Comparison of ENCODE assay signal across 8 cellular contexts in the genomic region with DNA sequence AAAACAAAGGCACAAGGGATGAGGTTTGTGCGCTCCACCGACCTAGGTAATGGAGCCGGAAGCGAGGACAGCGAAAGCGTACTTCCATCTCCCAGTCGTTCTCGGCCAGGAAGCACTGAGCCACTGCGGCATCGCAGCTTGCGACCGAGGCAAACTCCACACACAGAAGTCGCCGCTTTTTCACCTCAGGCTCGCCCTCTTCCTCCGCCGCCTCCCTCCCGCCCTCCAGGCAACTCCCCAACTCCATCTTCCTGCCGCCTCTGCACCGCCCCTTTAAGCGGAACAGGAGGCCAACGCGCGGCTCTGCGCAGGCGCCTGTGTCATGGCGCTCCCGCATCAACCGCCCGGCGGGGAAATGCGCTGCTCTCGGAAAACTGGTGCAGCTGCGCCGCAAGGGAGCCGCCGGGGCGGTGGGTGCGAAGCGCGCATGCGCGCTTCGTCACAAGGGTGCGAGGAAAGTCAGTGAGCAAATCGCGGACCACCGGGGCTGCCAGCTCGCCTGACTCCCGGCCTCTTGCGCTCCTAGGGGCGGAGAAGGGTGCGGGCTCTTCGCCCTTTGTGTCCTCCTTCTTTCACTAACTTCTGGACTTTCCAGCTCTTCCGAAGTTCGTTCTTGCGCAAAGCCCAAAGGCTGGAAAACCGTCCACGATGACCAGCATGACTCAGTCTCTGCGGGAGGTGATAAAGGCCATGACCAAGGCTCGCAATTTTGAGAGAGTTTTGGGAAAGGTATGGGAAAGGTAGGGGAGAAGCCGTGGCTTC. TPM values are rescaled to one million over a fixed set of nuclear protein-coding genes. Genes with fewer than 3 reads are reported as not detected.
A peak's percentile ranks its signal among the peaks of the same experiment; 100 is the strongest.
DNase-seq lines count a peak whose midpoint lies in the region; FAIRE-seq and TF ChIP-seq lines count a peak whose summit lies in the region.

Gene ACOT13, plus strand, starts transcription at position 462 of the 762 bp plus-strand sequence. Its CDS starts 187 bp downstream, at position 649.
Gene TDP2, minus strand, starts transcription at position 284 of the 762 bp plus-strand sequence. Its CDS starts 37 bp downstream, at position 247.

- H3K27me3 ChIP-seq in Loucy (ENCODE audit: insufficient read depth, low read length, poor library complexity, severe bottlenecking) (peaks cover 3% of the 10 kb centered on the region), stomach smooth muscle (ENCODE audit: control insufficient read depth in 1 of 2, insufficient read depth in 2 of 2, low read length in 2 of 2) (no peaks in the 10 kb centered on the region)

- H3K27me3 Mint-ChIP-seq in neural crest cell (ENCODE audit: low read depth) = no peaks in the 10 kb centered on the region

- H3F3A ChIP-seq in Loucy (ENCODE audit: low read depth) = no peaks in the 10 kb centered on the region

- H3K4me1 ChIP-seq in ES-I3 (ENCODE audit: insufficient read depth, low read length) (no peaks in the 10 kb centered on the region), Loucy (ENCODE audit: insufficient read depth, low read length, poor library complexity, severe bottlenecking) (peaks cover 29% of the 10 kb centered on the region), stomach smooth muscle (ENCODE audit: control insufficient read depth, insufficient read depth, low read length) (peaks cover 20% of the 10 kb centered on the region)

- H3K27ac Mint-ChIP-seq in neural crest cell (ENCODE audit: unreplicated experiment) = peak within 1 kb of the TSS; percentile 100

- peaks cover 26% of the 10 kb centered on the region for H4K20me1 ChIP-seq in Loucy (ENCODE audit: insufficient read depth, low read length, poor library complexity, severe bottlenecking)

- peaks cover 56% of the 10 kb centered on the region for H3K79me2 ChIP-seq in Loucy (ENCODE audit: insufficient read depth, low read length)

- FAIRE-seq in H54 (lab: Jason Lieb, UNC) = peak; percentile 88

- peak within 1 kb of the TSS; percentile 82 for H3K4me2 ChIP-seq in Loucy (ENCODE audit: low read depth, low read length, poor library complexity, severe bottlenecking)

- DNase-seq in H54 (ENCODE audit: insufficient read length, low spot score) (peak; percentile 80), fibroblast of villous mesenchyme (ENCODE audit: low read depth) (peak; percentile 97), neural crest cell (ENCODE audit: low read depth, low spot score) (peak; percentile 91)
- peak; percentile 95 for DNase-seq in activated effector memory CD4-positive, alpha-beta T cell treated with Interleukin-2 at 50 U/mL for 16 hours

- H3K36me3 ChIP-seq in ES-I3 (ENCODE audit: insufficient read depth, low read length) (peaks cover 17% of the 10 kb centered on the region; the same call in 1 of the 2 replicates), Loucy (ENCODE audit: insufficient read depth, low read length) (peaks cover 5% of the 10 kb centered on the region; the same call in 1 of the 2 replicates), stomach smooth muscle (ENCODE audit: control insufficient read depth in 2 of 2, insufficient read depth in 2 of 2, low read length in 2 of 2) (peaks cover 5 to 7% of the 10 kb centered on the region in 2 donors)

- peak within 1 kb of the TSS; percentile 92 for H3K27ac ChIP-seq in stomach smooth muscle (ENCODE audit: low read length)

- peak within 1 kb of the TSS; percentile 97 for H3K4me3 ChIP-seq in Loucy (ENCODE audit: low read length, poor library complexity, severe bottlenecking)
- peak within 1 kb of the TSS; percentile 99 for H3K4me3 ChIP-seq in fibroblast of villous mesenchyme (ENCODE audit: low read depth, low read length)
- H3K4me3 ChIP-seq in stomach smooth muscle (ENCODE audit: low read length in 2 of 2) = peak within 1 kb of the TSS; percentile 99 to 100

- H3K9me3 ChIP-seq in ES-I3 (ENCODE audit: control insufficient read depth, insufficient read depth, low read length) = peaks cover 9% of the 10 kb centered on the region; the same call in 1 of the 2 replicates
- H3K9me3 ChIP-seq in Loucy (ENCODE audit: insufficient read depth, low read depth, low read length) = peaks cover 6% of the 10 kb centered on the region; the same call in 1 of the 2 replicates
- no peaks in the 10 kb centered on the region for H3K9me3 ChIP-seq in stomach smooth muscle (ENCODE audit: control insufficient read depth in 2 of 2, low read length in 2 of 2)

- H3K4me1 Mint-ChIP-seq in neural crest cell = peaks cover 35% of the 10 kb centered on the region

- TF ChIP-seq CTCF in Loucy (conservative IDR thresholded peaks at IDR 0.05; ENCODE audit: low read length) (peak; percentile 58), fibroblast of villous mesenchyme (IDR thresholded peaks at IDR 0.05; ENCODE audit: insufficient read depth, low read depth, low read length) (peak; percentile 63), neural crest cell (conservative IDR thresholded peaks at IDR 0.05) (peak; percentile 68)

- H3K9ac ChIP-seq in ES-I3 (ENCODE audit: low read depth, low read length) (peak within 1 kb of the TSS; percentile 95), Loucy (ENCODE audit: low read depth, low read length, poor library complexity, severe bottlenecking) (peak within 1 kb of the TSS; percentile 96), stomach smooth muscle (ENCODE audit: low read length in 2 of 2) (peak within 1 kb of the TSS; percentile 91 to 98)

- peak within 1 kb of the TSS; percentile 98 for H2AFZ ChIP-seq in Loucy (ENCODE audit: low read length)

- peaks cover 10% of the 10 kb centered on the region for H3K9me3 Mint-ChIP-seq in neural crest cell

- peaks cover 33% of the 10 kb centered on the region for H3K36me3 Mint-ChIP-seq in neural crest cell (ENCODE audit: low read depth)

- peak within 1 kb of the TSS; percentile 95 for H3K4me3 Mint-ChIP-seq in neural crest cell

- peak; percentile 80 for TF ChIP-seq POLR2A in H54 (IDR thresholded peaks at IDR 0.05; ENCODE audit: low read depth, low read length)
- peak; percentile 89 for TF ChIP-seq POLR2A in Raji (IDR thresholded peaks at IDR 0.05; ENCODE audit: insufficient read depth, low read depth, low read length)

- no peaks in the 10 kb centered on the region for H3K9me2 ChIP-seq in Loucy (replicated peaks; ENCODE audit: low read depth, low read length)

RNA-seq across cellular contexts. Expression of gene ACOT13, which starts in this region (rescaled TPM):
- total RNA-seq in fibroblast of villous mesenchyme = 5.2 and 6.8 TPM in 2 replicates
- 27.4 and 30.3 TPM in 2 replicates for total RNA-seq in neural crest cell

RNA-seq across cellular contexts. Expression of gene TDP2, which starts in this region (rescaled TPM):
- total RNA-seq in fibroblast of villous mesenchyme = 13.2 and 22.9 TPM in 2 replicates
- 44.6 and 44.9 TPM in 2 replicates for total RNA-seq in neural crest cell

Comparison
In these comparisons a context has a peak if more than half of its experiments do, and no peak if none do; other contexts are left out.
1. Peak in every context shown above with its lines: DNase-seq, H3K4me3 ChIP-seq and H3K27ac ChIP-seq.